Comparison of ENCODE assay signal across 1 cellular context in the genomic region with DNA sequence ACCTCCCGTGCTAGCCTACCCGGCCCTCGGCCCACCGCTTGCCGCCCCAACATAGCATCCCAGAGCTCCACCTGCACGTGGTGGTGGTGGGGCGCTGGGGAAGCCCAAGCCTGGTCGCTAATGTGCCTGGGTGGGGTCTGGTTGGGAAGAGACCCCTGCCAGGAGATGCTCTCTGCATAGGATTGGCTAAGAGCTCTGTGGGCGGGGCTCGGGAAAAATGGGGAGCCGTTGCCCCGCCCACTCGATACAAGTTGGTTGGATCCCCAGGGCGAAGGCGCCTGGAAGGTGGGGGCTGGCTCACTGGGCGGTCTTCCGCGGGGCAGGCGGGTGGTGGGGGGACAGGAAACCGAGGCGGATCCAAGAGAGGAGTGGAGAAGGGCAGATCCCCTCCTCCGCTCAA.
TF ChIP-seq lines count a peak whose summit lies in the region.

No MANE protein-coding gene starts in this region.

TF ChIP-seq in SK-N-SH, 30 proteins besides CTCF, POLR2A, EP300 and RAD21 (continued from another document):
- TF ChIP-seq, protein P1, sequence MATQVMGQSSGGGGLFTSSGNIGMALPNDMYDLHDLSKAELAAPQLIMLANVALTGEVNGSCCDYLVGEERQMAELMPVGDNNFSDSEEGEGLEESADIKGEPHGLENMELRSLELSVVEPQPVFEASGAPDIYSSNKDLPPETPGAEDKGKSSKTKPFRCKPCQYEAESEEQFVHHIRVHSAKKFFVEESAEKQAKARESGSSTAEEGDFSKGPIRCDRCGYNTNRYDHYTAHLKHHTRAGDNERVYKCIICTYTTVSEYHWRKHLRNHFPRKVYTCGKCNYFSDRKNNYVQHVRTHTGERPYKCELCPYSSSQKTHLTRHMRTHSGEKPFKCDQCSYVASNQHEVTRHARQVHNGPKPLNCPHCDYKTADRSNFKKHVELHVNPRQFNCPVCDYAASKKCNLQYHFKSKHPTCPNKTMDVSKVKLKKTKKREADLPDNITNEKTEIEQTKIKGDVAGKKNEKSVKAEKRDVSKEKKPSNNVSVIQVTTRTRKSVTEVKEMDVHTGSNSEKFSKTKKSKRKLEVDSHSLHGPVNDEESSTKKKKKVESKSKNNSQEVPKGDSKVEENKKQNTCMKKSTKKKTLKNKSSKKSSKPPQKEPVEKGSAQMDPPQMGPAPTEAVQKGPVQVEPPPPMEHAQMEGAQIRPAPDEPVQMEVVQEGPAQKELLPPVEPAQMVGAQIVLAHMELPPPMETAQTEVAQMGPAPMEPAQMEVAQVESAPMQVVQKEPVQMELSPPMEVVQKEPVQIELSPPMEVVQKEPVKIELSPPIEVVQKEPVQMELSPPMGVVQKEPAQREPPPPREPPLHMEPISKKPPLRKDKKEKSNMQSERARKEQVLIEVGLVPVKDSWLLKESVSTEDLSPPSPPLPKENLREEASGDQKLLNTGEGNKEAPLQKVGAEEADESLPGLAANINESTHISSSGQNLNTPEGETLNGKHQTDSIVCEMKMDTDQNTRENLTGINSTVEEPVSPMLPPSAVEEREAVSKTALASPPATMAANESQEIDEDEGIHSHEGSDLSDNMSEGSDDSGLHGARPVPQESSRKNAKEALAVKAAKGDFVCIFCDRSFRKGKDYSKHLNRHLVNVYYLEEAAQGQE (IDR thresholded peaks at IDR 0.05; ENCODE audit: low read depth, low read length) = no peak
- TF ChIP-seq TEAD4 (IDR thresholded peaks at IDR 0.05; ENCODE audit: borderline replicate concordance, insufficient read depth) = no peak
- no peak for TF ChIP-seq ELF1 (IDR thresholded peaks at IDR 0.05)
- TF ChIP-seq, protein P2, sequence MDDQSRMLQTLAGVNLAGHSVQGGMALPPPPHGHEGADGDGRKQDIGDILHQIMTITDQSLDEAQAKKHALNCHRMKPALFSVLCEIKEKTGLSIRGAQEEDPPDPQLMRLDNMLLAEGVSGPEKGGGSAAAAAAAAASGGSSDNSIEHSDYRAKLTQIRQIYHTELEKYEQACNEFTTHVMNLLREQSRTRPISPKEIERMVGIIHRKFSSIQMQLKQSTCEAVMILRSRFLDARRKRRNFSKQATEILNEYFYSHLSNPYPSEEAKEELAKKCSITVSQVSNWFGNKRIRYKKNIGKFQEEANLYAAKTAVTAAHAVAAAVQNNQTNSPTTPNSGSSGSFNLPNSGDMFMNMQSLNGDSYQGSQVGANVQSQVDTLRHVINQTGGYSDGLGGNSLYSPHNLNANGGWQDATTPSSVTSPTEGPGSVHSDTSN (IDR thresholded peaks at IDR 0.05) = no peak
